In the genomic region with DNA sequence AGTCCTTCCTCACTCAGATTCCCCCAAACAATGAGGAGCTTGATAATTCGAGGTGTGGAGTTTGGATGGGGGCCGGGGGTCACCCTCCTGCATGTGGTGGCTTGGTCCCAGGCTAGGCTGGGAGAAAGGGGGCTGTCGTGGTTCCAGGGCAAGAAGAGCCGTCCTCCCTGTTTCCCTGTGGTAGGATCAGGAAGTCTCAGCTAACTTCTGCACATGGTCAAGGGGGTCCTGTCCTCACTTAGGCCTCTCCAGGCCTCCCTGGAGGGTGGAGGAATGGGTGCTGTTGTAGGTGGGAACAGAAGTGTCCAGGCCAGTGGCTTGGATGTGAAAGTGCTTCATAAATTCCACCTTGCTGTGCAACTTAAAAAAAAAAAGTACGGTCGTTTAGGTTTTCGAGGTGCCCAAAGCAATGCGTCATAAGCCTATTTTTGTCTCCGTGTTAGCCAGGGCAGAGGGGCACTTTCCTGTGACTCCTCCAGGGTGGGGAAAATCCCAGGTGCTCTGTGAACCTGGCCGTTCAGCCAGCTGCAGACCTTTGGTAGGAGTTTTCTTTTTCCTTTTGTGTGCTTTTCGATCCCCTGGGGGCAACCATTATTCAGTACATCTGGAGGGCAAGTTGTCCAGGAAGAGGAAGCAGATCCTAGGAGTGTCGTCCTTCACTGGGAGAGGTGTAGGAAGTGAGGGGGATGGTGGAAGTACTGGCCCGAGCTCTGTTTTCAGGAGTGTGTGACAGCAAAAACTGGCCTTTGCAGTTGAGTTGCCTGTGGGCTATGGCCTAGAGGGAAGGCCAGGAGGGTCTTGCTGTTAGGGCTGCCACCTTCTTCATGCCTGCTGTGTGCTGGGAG, we compare ENCODE assay signal across 8 cellular contexts. TPM values are rescaled to one million over a fixed set of nuclear protein-coding genes. Genes with fewer than 3 reads are reported as not detected.
DNase-seq lines count a peak whose midpoint lies in the region; ATAC-seq and TF ChIP-seq lines count a peak whose summit lies in the region.

No MANE protein-coding gene starts in this region.

- H3K27ac ChIP-seq in coronary artery (peak overlapping the region in 1 of 2 donors; percentile 30), sigmoid colon (peak overlapping the region in 1 of 4 donors; percentile 14)

- H3K36me3 ChIP-seq in sigmoid colon: no peaks in the 10 kb centered on the region

- H3K27me3 ChIP-seq in sigmoid colon: no peaks in the 10 kb centered on the region

- TF ChIP-seq POLR2A in NB4 (IDR thresholded peaks at IDR 0.05; ENCODE audit: extremely low read depth, insufficient read length) (no peak), sigmoid colon (IDR thresholded peaks at IDR 0.05) (no peak)

- H3K4me1 ChIP-seq in sigmoid colon: peaks cover 0 to 63% (median 58%) of the 10 kb centered on the region in 4 donors

- intact Hi-C loops in sigmoid colon (cut with DNase I): no loop called here

- WGBS in sigmoid colon, 2 donors: 46 to 54% methylated on average over 13 of the region's 13 CpGs

- H3K4me3 ChIP-seq in NB4 (ENCODE audit: low read depth, low read length) (peak overlapping the region; percentile 39), coronary artery (peak overlapping the region; percentile 22), sigmoid colon (no peak overlapping the region)

- TF ChIP-seq CTCF in NB4 (IDR thresholded peaks at IDR 0.05; ENCODE audit: low read depth, low read length): no peak
- no peak for TF ChIP-seq CTCF in coronary artery (IDR thresholded peaks at IDR 0.05)
- no peak for TF ChIP-seq CTCF in sigmoid colon (IDR thresholded peaks at IDR 0.05)

- no peaks in the 10 kb centered on the region for H3K9me3 ChIP-seq in sigmoid colon

- peak; percentile 31 for ATAC-seq in GM21825 (IDR thresholded peaks at IDR 0.05; ENCODE audit: unreplicated experiment)

- DNase-seq in NCI-H2171 treated with DMSO at 0.1 percent for 48 hours (lab: John Stamatoyannopoulos, UW) (peak; percentile 28), NCI-H2171 (lab: John Stamatoyannopoulos, UW) (no peak), NB4 (ENCODE audit: low read depth) (no peak), coronary artery (ENCODE audit: low spot score) (no peak), sigmoid colon (peak; percentile 48), cortex of kidney (lab: John Stamatoyannopoulos, UW) (no peak), mucosa of gallbladder (ENCODE audit: low spot score) (no peak)

- no peak for TF ChIP-seq EP300 in sigmoid colon (IDR thresholded peaks at IDR 0.05)

RNA-seq across cellular contexts. Expression of a gene that starts 9.6 kb away (rescaled TPM):
- total RNA-seq in sigmoid colon (10 to 100 TPM; 34.6 to 80.9 (median 42.8) TPM), mucosa of gallbladder (98.5 TPM)
- 10 to 100 TPM in 2 of 3 donors, 1 to 10 TPM in 1; 3.6 to 43.7 (median 10.9) TPM for polyA plus RNA-seq in sigmoid colon

Comparison
In these comparisons a context has a peak if more than half of its experiments do, and no peak if none do; other contexts are left out.
1. DNase-seq: peak in NCI-H2171 treated with DMSO at 0.1 percent for 48 hours (single experiment) and sigmoid colon (single experiment); none in NCI-H2171 (single experiment), NB4 (single experiment), coronary artery (single experiment), cortex of kidney (single experiment) and mucosa of gallbladder (single experiment).
2. H3K4me3 ChIP-seq: peak in NB4 (single experiment) and coronary artery (single experiment); none in sigmoid colon (0 of 4).